8 cellular contexts compared by ENCODE assay signal in genomic region chr14:77023001-77023996, GRCh38. TPM values are rescaled to one million over a fixed set of nuclear protein-coding genes. Genes with fewer than 3 reads are reported as not detected.
DNase-seq lines count a peak whose midpoint lies in the region; ATAC-seq and FAIRE-seq lines count a peak whose summit lies in the region.

No MANE protein-coding gene starts in this region.

- no peaks in the 10 kb centered on the region for H3K9me3 ChIP-seq in iPS-15b (ENCODE audit: control insufficient read depth, insufficient read depth, low read length)
- no peaks in the 10 kb centered on the region for H3K9me3 ChIP-seq in small intestine (ENCODE audit: control insufficient read depth, low read depth)

- H3K4me3 ChIP-seq in iPS-15b (ENCODE audit: low read depth, low read length) (peak overlapping the region; percentile 82), small intestine (ENCODE audit: low read depth in 1 of 2, low read length in 2 of 2) (peak overlapping the region in 1 of 2 donors; percentile 4)

- WGBS in small intestine, 3 donors = 9 to 25% (median 24%) methylated on average over 17 of the region's 17 CpGs

- no peaks in the 10 kb centered on the region for H3K27me3 ChIP-seq in iPS-15b (ENCODE audit: control insufficient read depth, insufficient read depth, low read length)
- no peaks in the 10 kb centered on the region for H3K27me3 ChIP-seq in small intestine (ENCODE audit: control insufficient read depth in 2 of 2, insufficient read depth in 2 of 2, low read length in 2 of 2)

- no peak overlapping the region for H3K9ac ChIP-seq in iPS-15b (ENCODE audit: low read depth, low read length)

- DNase-seq in DMS153 treated with DMSO at 0.1 percent for 48 hours (lab: John Stamatoyannopoulos, UW; ENCODE audit: unreplicated experiment) (peak; percentile 83), NCI-H2107 treated with DMSO at 0.1 percent for 48 hours (lab: John Stamatoyannopoulos, UW; ENCODE audit: unreplicated experiment) (peak; percentile 85), amniotic epithelial cell (ENCODE audit: low read depth) (peak; percentile 51), small intestine (peak; percentile 92), RKO (ENCODE audit: low spot score) (no peak)

- no peak for FAIRE-seq in small intestine (lab: Jason Lieb, UNC)

- H3K4me1 ChIP-seq in iPS-15b (ENCODE audit: control insufficient read depth, insufficient read depth, low read length) (peaks cover 12% of the 10 kb centered on the region), small intestine (ENCODE audit: control insufficient read depth in 2 of 2, insufficient read depth in 1 of 2, low read depth in 1 of 2, low read length in 1 of 2) (peaks cover 0 to 9% of the 10 kb centered on the region in 2 donors)

- ATAC-seq in HG02884 (IDR thresholded peaks at IDR 0.05; ENCODE audit: unreplicated experiment) (no peak), GM21717 (IDR thresholded peaks at IDR 0.05; ENCODE audit: unreplicated experiment) (no peak)

- peaks cover 13% of the 10 kb centered on the region for H3K36me3 ChIP-seq in iPS-15b (ENCODE audit: control insufficient read depth, insufficient read depth, low read length)
- peaks cover 0 to 2% of the 10 kb centered on the region in 2 donors for H3K36me3 ChIP-seq in small intestine (ENCODE audit: control insufficient read depth in 2 of 2, insufficient read depth in 2 of 2, low read length in 2 of 2)

- peak overlapping the region; percentile 71 to 83 for H3K27ac ChIP-seq in small intestine (ENCODE audit: low read depth in 1 of 2, low read length in 1 of 2)

RNA-seq across cellular contexts. Expression of gene IRF2BPL, which starts 5.2 kb away (rescaled TPM):
- 10 to 100 TPM in 1 of 3 donors, 1 to 10 TPM in 2; 2.0 to 14.3 (median 3.2) TPM for polyA plus RNA-seq in small intestine
